ENCODE assay signal across 1 cellular context in genomic region chr2:230930928-230931555, GRCh38.
TF ChIP-seq lines count a peak whose summit lies in the region.

No MANE protein-coding gene starts in this region.

TF ChIP-seq in H1, 55 proteins besides CTCF, POLR2A, EP300 and RAD21:
- TF ChIP-seq CBX5 (IDR thresholded peaks at IDR 0.05; ENCODE audit: low read depth, low read length) (no peak), CHD2 (IDR thresholded peaks at IDR 0.05; ENCODE audit: low read length) (no peak), SIN3A (conservative IDR thresholded peaks at IDR 0.05 in 1 of 2, IDR thresholded peaks at IDR 0.05 in 1 of 2; ENCODE audit: low read depth in 1 of 2, low read length in 2 of 2) (no peak), RBBP5 (IDR thresholded peaks at IDR 0.05; ENCODE audit: borderline replicate concordance, low read depth, low read length) (no peak), CTBP2 (IDR thresholded peaks at IDR 0.05; ENCODE audit: borderline replicate concordance, insufficient read depth, insufficient read length, low read length) (no peak), ZNF274 (IDR thresholded peaks at IDR 0.05; ENCODE audit: borderline replicate concordance, extremely low read depth, low read length) (no peak), HDAC6 (IDR thresholded peaks at IDR 0.05; ENCODE audit: low read depth, low read length) (no peak), RXRA (IDR thresholded peaks at IDR 0.05; ENCODE audit: insufficient read depth, low read depth, low read length) (no peak), FOSL1 (IDR thresholded peaks at IDR 0.05; ENCODE audit: insufficient read depth, low read depth, low read length) (no peak), EGR1 (IDR thresholded peaks at IDR 0.05; ENCODE audit: borderline replicate concordance, low read depth, low read length) (no peak)
